Comparison of ENCODE assay signal across 18 cellular contexts in genomic region chr2:238584617-238585016, GRCh38.
DNase-seq lines count a peak whose midpoint lies in the region; ATAC-seq lines count a peak whose summit lies in the region.
"Had no signal": no experiment of that assay in that cellular context is flagged by ENCODE, and none has a peak within 500 bp of the region (broad histone marks: within the 10 kb centered on the region; RNA-seq: fewer than 3 reads in every experiment).

No MANE protein-coding gene starts in this region.

- H3K9me3 ChIP-seq in BLaER1, result peaks cover 17% of the 10 kb centered on the region; the same call in 1 of the 2 replicates
- H3K9me3 ChIP-seq: Caco-2 had no signal

- no peak overlapping the region for H3K4me3 Mint-ChIP-seq in effector memory CD8-positive, alpha-beta T cell
- H3K4me3 Mint-ChIP-seq: CD4-positive, CD25-positive, alpha-beta regulatory T cell; CD8-positive, alpha-beta T cell; GM23338; H9 had no signal

- no peaks in the 10 kb centered on the region for H3K4me1 Mint-ChIP-seq in effector memory CD8-positive, alpha-beta T cell (ENCODE audit: low read depth in 2 of 2)
- H3K4me1 Mint-ChIP-seq: CD4-positive, CD25-positive, alpha-beta regulatory T cell; GM23338; H9 had no signal

- H3K9me3 Mint-ChIP-seq in effector memory CD8-positive, alpha-beta T cell, result no peaks in the 10 kb centered on the region
- H3K9me3 Mint-ChIP-seq: CD8-positive, alpha-beta T cell; GM23338; H9 had no signal

- H3K4me2 ChIP-seq in BLaER1, result peak overlapping the region; percentile 4; the same call in 1 of the 2 replicates
- H3K4me2 ChIP-seq: GM23338 had no signal

- DNase-seq in D341Med (ENCODE audit: low spot score), result peak; percentile 3
- DNase-seq in mesenteric fat pad (ENCODE audit: low spot score), result peak; percentile 43
- DNase-seq in effector memory CD8-positive, alpha-beta T cell, result no peak
- DNase-seq in NCI-H524 (lab: John Stamatoyannopoulos, UW), result no peak
- DNase-seq: Caco-2; CD4-positive, CD25-positive, alpha-beta regulatory T cell; DMS 273 treated with DMSO at 0.1 percent for 48 hours; DMS79; EL; GDM1; H9 had no signal

- H3K9ac ChIP-seq in BLaER1, result no peak overlapping the region

- H3K4me1 ChIP-seq in BLaER1, result peaks cover 31% of the 10 kb centered on the region
- H3K4me1 ChIP-seq: Caco-2 had no signal

- H3K27ac ChIP-seq in BLaER1, result no peak overlapping the region
- H3K27ac ChIP-seq: C4-2B had no signal

- H3K36me3 Mint-ChIP-seq in effector memory CD8-positive, alpha-beta T cell (ENCODE audit: insufficient read depth), result no peaks in the 10 kb centered on the region
- H3K36me3 Mint-ChIP-seq: CD4-positive, CD25-positive, alpha-beta regulatory T cell; CD8-positive, alpha-beta T cell had no signal

- H3K27me3 Mint-ChIP-seq in effector memory CD8-positive, alpha-beta T cell, result peaks cover 17 to 43% of the 10 kb centered on the region in 2 donors

- no peak overlapping the region for H3K4me3 ChIP-seq in BLaER1
- H3K4me3 ChIP-seq: GM12878, GM23338 had no signal

- H3K27ac Mint-ChIP-seq in effector memory CD8-positive, alpha-beta T cell, result no peak overlapping the region
- H3K27ac Mint-ChIP-seq: CD4-positive, CD25-positive, alpha-beta regulatory T cell; CD8-positive, alpha-beta T cell; GM23338; H9 had no signal

- H3K27me3 ChIP-seq in BLaER1, result no peaks in the 10 kb centered on the region

- H4K20me1 ChIP-seq in BLaER1, result no peaks in the 10 kb centered on the region

- no peak for ATAC-seq in effector memory CD8-positive, alpha-beta T cell (replicated peaks)
- no peak for ATAC-seq in GM21526 (IDR thresholded peaks at IDR 0.05; ENCODE audit: low FRiP score, unreplicated experiment)
- ATAC-seq: CD8-positive, alpha-beta T cell; GM12878; GM23338; HCT116 had no signal

- H3K36me3 ChIP-seq in BLaER1, result no peaks in the 10 kb centered on the region

Comparison
In these comparisons a context has a peak if more than half of its experiments do, and no peak if none do; other contexts are left out.
1. DNase-seq: peak in D341Med (single experiment) and mesenteric fat pad (single experiment); none in effector memory CD8-positive, alpha-beta T cell (0 of 3) and NCI-H524 (0 of 2).